Comparison of ENCODE assay signal across 15 cellular contexts in genomic region chr17:80504671-80505413, GRCh38. TPM values are rescaled to one million over a fixed set of nuclear protein-coding genes. Genes with fewer than 3 reads are reported as not detected.
DNase-seq lines count a peak whose midpoint lies in the region; ATAC-seq and TF ChIP-seq lines count a peak whose summit lies in the region.
"Had no signal": no experiment of that assay in that cellular context is flagged by ENCODE, and none has a peak within 500 bp of the region (broad histone marks: within the 10 kb centered on the region; RNA-seq: fewer than 3 reads in every experiment).

No MANE protein-coding gene starts in this region.

- H3K79me1 ChIP-seq in IMR-90 (ENCODE audit: low read depth in 1 of 2, low read length in 2 of 2) = 0 out of 4 replicates have a peak, but pooled peaks cover 0 to 5% of the 10 kb centered on the region in 2 experiments

- peak overlapping the region; percentile 85 for H2BK120ac ChIP-seq in IMR-90 (ENCODE audit: low read depth, low read length)

- peak overlapping the region; percentile 80 for H4K91ac ChIP-seq in IMR-90 (ENCODE audit: insufficient read depth, low read depth, low read length)

- TF ChIP-seq RAD21 in IMR-90 (IDR thresholded peaks at IDR 0.05; ENCODE audit: low read length) = peak; percentile 26; the same call in 1 of the 2 replicates

- peak overlapping the region; percentile 35; the same call in 1 of the 2 replicates for H3K18ac ChIP-seq in IMR-90 (ENCODE audit: low read depth, low read length)

- H3K4me3 ChIP-seq in BE2C (ENCODE audit: low read depth, low read length) = no peak overlapping the region
- no peak overlapping the region for H3K4me3 ChIP-seq in IMR-90 (ENCODE audit: insufficient read depth, low read depth, low read length)
- no peak overlapping the region for H3K4me3 ChIP-seq in cardiac fibroblast (replicated peaks in 1 of 2; ENCODE audit: low read depth in 2 of 2, low read length in 2 of 2)
- H3K4me3 ChIP-seq in neural progenitor cell = no peak overlapping the region
- H3K4me3 ChIP-seq in uterus = no peak overlapping the region

- peak overlapping the region; percentile 84 for H2AK5ac ChIP-seq in IMR-90 (ENCODE audit: low read depth, low read length)

- H3K79me2 ChIP-seq in neural progenitor cell (ENCODE audit: low read depth) = no peaks in the 10 kb centered on the region

- H3K23ac ChIP-seq in IMR-90 (ENCODE audit: low read depth, low read length) = peak overlapping the region; percentile 54; the same call in 1 of the 2 replicates

- H3K36me3 Mint-ChIP-seq in neural progenitor cell = no peaks in the 10 kb centered on the region
- H3K36me3 Mint-ChIP-seq: activated naive CD4-positive, alpha-beta T cell treated with anti-CD3 and anti-CD28 coated beads, Interleukin-2, amount 50 U/mL, for 24 hours; natural killer cell had no signal

- H3K27ac ChIP-seq in IMR-90 (ENCODE audit: insufficient read depth, low read length) (peak overlapping the region; percentile 11; the same call in 1 of the 2 replicates), neural progenitor cell (no peak overlapping the region), uterus (no peak overlapping the region)
- H3K27ac ChIP-seq: VCaP had no signal

- peak overlapping the region; percentile 84 for H2BK20ac ChIP-seq in IMR-90 (ENCODE audit: low read depth, low read length)

- dilution Hi-C loops in IMR-90 (cut with HindIII; ENCODE audit: low sequenced_read_pairs, unreplicated experiment) = no loop called here

- CTCF ChIA-PET in IMR-90 (lab: Yijun Ruan, JAX) = no interaction called here

- peak overlapping the region; percentile 63 for H3K4me3 Mint-ChIP-seq in neural progenitor cell
- H3K4me3 Mint-ChIP-seq: activated naive CD4-positive, alpha-beta T cell treated with anti-CD3 and anti-CD28 coated beads, Interleukin-2, amount 50 U/mL, for 24 hours; natural killer cell had no signal

- TF ChIP-seq CTCF in BE2C (IDR thresholded peaks at IDR 0.05; ENCODE audit: low read depth, low read length) = 0 out of 2 replicates have a peak, but pooled peaks have one; percentile 9
- TF ChIP-seq CTCF in IMR-90 (conservative IDR thresholded peaks at IDR 0.05; ENCODE audit: low read depth, low read length) = peak; percentile 28; the same call in 1 of the 2 replicates
- peak; percentile 16 for TF ChIP-seq CTCF in cardiac fibroblast (IDR thresholded peaks at IDR 0.05; ENCODE audit: low read depth, low read length)
- no peak for TF ChIP-seq CTCF in neural progenitor cell (IDR thresholded peaks at IDR 0.05)
- TF ChIP-seq CTCF in uterus (IDR thresholded peaks at IDR 0.05) = no peak

- peak overlapping the region; percentile 88; the same call in 1 of the 3 replicates for H2BK15ac ChIP-seq in IMR-90 (ENCODE audit: low read depth, low read length)

- peaks cover 20% of the 10 kb centered on the region for H3K27me3 ChIP-seq in BE2C
- H3K27me3 ChIP-seq in IMR-90 (ENCODE audit: control insufficient read depth, insufficient read depth, low read length) = no peaks in the 10 kb centered on the region
- peaks cover 52% of the 10 kb centered on the region for H3K27me3 ChIP-seq in neural progenitor cell
- H3K27me3 ChIP-seq in uterus = no peaks in the 10 kb centered on the region

- H4K8ac ChIP-seq in IMR-90 (ENCODE audit: low read depth in 2 of 2, low read length in 2 of 2) = peak overlapping the region; percentile 56 to 62; a peak in 2 of 4 replicates

- H4K5ac ChIP-seq in IMR-90 (ENCODE audit: low read depth, low read length) = no peak overlapping the region; the same call in 1 of the 2 replicates

- H3K4me1 Mint-ChIP-seq in neural progenitor cell = peaks cover 20% of the 10 kb centered on the region
- H3K4me1 Mint-ChIP-seq: activated naive CD4-positive, alpha-beta T cell treated with anti-CD3 and anti-CD28 coated beads, Interleukin-2, amount 50 U/mL, for 24 hours; natural killer cell had no signal

- POLR2A ChIA-PET in IMR-90 (lab: Charles Lee; ENCODE audit: unreplicated experiment) = no interaction called here

- H3K56ac ChIP-seq in IMR-90 (ENCODE audit: extremely low read depth, insufficient read depth, low read length) = peak overlapping the region; percentile 28; the same call in 1 of the 2 replicates

- H3K4me1 ChIP-seq in BE2C (peaks cover 4% of the 10 kb centered on the region; the same call in 1 of the 2 replicates), IMR-90 (ENCODE audit: control insufficient read depth, insufficient read depth, low read length) (peaks cover 18% of the 10 kb centered on the region), neural progenitor cell (no peaks in the 10 kb centered on the region), uterus (no peaks in the 10 kb centered on the region)

- H3K9ac ChIP-seq in IMR-90 (ENCODE audit: low read depth, low read length) (no peak overlapping the region), neural progenitor cell (no peak overlapping the region)

- H2AFZ ChIP-seq in IMR-90 (replicated peaks; ENCODE audit: low read length, poor library complexity) (peak overlapping the region; percentile 81), neural progenitor cell (replicated peaks) (no peak overlapping the region)

- peak overlapping the region; percentile 79 for H3K4ac ChIP-seq in IMR-90 (ENCODE audit: low read depth, low read length)

- no peak for DNase-seq in BE2C
- DNase-seq in IMR-90 = peak; percentile 85
- DNase-seq in cardiac fibroblast (ENCODE audit: low read depth in 2 of 2) = peak; percentile 24 to 95
- DNase-seq in neural progenitor cell (ENCODE audit: low spot score) = no peak
- no peak for DNase-seq in uterus
- DNase-seq in foreskin melanocyte = no peak
- no peak for DNase-seq in SHP77 (lab: John Stamatoyannopoulos, UW)
- DNase-seq: natural killer cell, NCI-H1417 treated with DMSO at 0.1 percent for 48 hours, NCI-H748 treated with DMSO at 0.1 percent for 48 hours, SHP77 treated with DMSO at 0.1 percent for 48 hours had no signal

- in situ Hi-C loops in IMR-90 (cut with MboI; ENCODE audit: low sequenced_read_pairs) = no loop called here

- peak overlapping the region; percentile 63 for H2BK5ac ChIP-seq in IMR-90 (ENCODE audit: low read depth, low read length, poor library complexity, severe bottlenecking)

- H3K9me3 ChIP-seq in BE2C = no peaks in the 10 kb centered on the region
- no peaks in the 10 kb centered on the region for H3K9me3 ChIP-seq in IMR-90 (ENCODE audit: control insufficient read depth, insufficient read depth, low read length)
- H3K9me3 ChIP-seq in neural progenitor cell (ENCODE audit: low read depth) = no peaks in the 10 kb centered on the region
- H3K9me3 ChIP-seq in uterus = no peaks in the 10 kb centered on the region

- 40% methylated on average over 2 of the region's 8 CpGs; no CpG with 5 or more reads in 1 of the 2 experiments for WGBS in IMR-90 (ENCODE audit: extremely low coverage in 2 of 2, insufficient read length in 1 of 2), 2 experiments

- H4K20me1 ChIP-seq in IMR-90 (ENCODE audit: insufficient read depth, low read length) (no peaks in the 10 kb centered on the region), neural progenitor cell (ENCODE audit: low read depth) (no peaks in the 10 kb centered on the region)

- TF ChIP-seq POLR2A in IMR-90 (IDR thresholded peaks at IDR 0.05; ENCODE audit: low read depth, low read length) (peak; percentile 59), uterus (IDR thresholded peaks at IDR 0.05) (no peak)

- H3K27ac Mint-ChIP-seq in neural progenitor cell = no peak overlapping the region
- H3K27ac Mint-ChIP-seq: activated naive CD4-positive, alpha-beta T cell treated with anti-CD3 and anti-CD28 coated beads, Interleukin-2, amount 50 U/mL, for 24 hours; natural killer cell had no signal

- no peaks in the 10 kb centered on the region for H3F3A ChIP-seq in neural progenitor cell (ENCODE audit: low read depth)

- no peaks in the 10 kb centered on the region for H3K9me3 Mint-ChIP-seq in neural progenitor cell
- H3K9me3 Mint-ChIP-seq: activated naive CD4-positive, alpha-beta T cell treated with anti-CD3 and anti-CD28 coated beads, Interleukin-2, amount 50 U/mL, for 24 hours; natural killer cell had no signal

- peaks cover 13% of the 10 kb centered on the region for H3K9me1 ChIP-seq in IMR-90 (ENCODE audit: insufficient read depth, low read length)

- intact Hi-C loops in IMR-90 (cut with micrococcal nuclease) (no loop called here), uterus (cut with DNase I; ENCODE audit: low total_unique reads) (no loop called here)

- peak overlapping the region; percentile 47 for H3K14ac ChIP-seq in IMR-90 (replicated peaks; ENCODE audit: low read depth, low read length)

- H3K36me3 ChIP-seq in BE2C (no peaks in the 10 kb centered on the region), IMR-90 (ENCODE audit: control insufficient read depth, insufficient read depth, low read length) (no peaks in the 10 kb centered on the region), neural progenitor cell (no peaks in the 10 kb centered on the region), uterus (no peaks in the 10 kb centered on the region)

- peaks cover 20% of the 10 kb centered on the region for H3K27me3 Mint-ChIP-seq in neural progenitor cell (ENCODE audit: insufficient read depth, low read depth)
- H3K27me3 Mint-ChIP-seq: activated naive CD4-positive, alpha-beta T cell treated with anti-CD3 and anti-CD28 coated beads, Interleukin-2, amount 50 U/mL, for 24 hours had no signal

- no TSS peak for BruUV-seq in IMR-90 (replicated peaks; lab: Mats Ljungman, UMichigan)

- H3K4me2 ChIP-seq in IMR-90 (ENCODE audit: low read depth, low read length) (peak overlapping the region; percentile 36; the same call in 1 of the 2 replicates), neural progenitor cell (no peak overlapping the region)

- peak overlapping the region; percentile 85 for H2AK9ac ChIP-seq in IMR-90 (replicated peaks; ENCODE audit: low read depth, low read length, poor library complexity)

- ATAC-seq in IMR-90 (ENCODE audit: low read depth) = peak; percentile 70
- ATAC-seq in GM18861 (IDR thresholded peaks at IDR 0.05; ENCODE audit: unreplicated experiment) = no peak
- ATAC-seq: left lobe of liver, natural killer cell had no signal

TF ChIP-seq in IMR-90, 13 proteins besides CTCF, POLR2A, EP300 and RAD21 (continues in another document):
- TF ChIP-seq MAFK (IDR thresholded peaks at IDR 0.05; ENCODE audit: low read depth, low read length) (no peak), BHLHE40 (IDR thresholded peaks at IDR 0.05; ENCODE audit: low read depth, low read length) (0 out of 2 replicates have a peak, but pooled peaks have one; percentile 24)

RNA-seq across cellular contexts. Expression of gene NPTX1, which starts 28.4 kb away (rescaled TPM):
- polyA plus RNA-seq in BE2C (2012; ENCODE audit: insufficient read depth, insufficient read length, low read depth) = 0.28 TPM
- 20.8 and 23.3 TPM in 2 replicates for total RNA-seq in IMR-90 (2012; rRNA removed)
- 39.5 and 47.0 TPM in 2 replicates for polyA plus RNA-seq in IMR-90 (2012; rRNA removed)
- 40.9 and 41.7 TPM in 2 replicates for polyA plus RNA-seq in IMR-90 (2012; cell fraction: cytosol; rRNA removed)
- polyA plus RNA-seq in IMR-90 (2012; cell fraction: nucleus; rRNA removed; ENCODE audit: low replicate concordance) = 52.2 and 63.8 TPM in 2 replicates
- 2.6 and 3.8 TPM in 2 replicates for total RNA-seq in neural progenitor cell (ENCODE audit: low replicate concordance)
- 1 to 10 TPM in 2 of 4 donors, not detected in 2; 1.6 to 2.1 TPM for total RNA-seq in uterus

RNA-seq across cellular contexts. Expression of gene RPTOR, which starts 39.8 kb away (rescaled TPM):
- polyA plus RNA-seq in BE2C (2012; ENCODE audit: insufficient read depth, insufficient read length, low read depth) = 29.0 TPM
- total RNA-seq in IMR-90 (2012; rRNA removed) (10.8 and 11.1 TPM in 2 replicates), neural progenitor cell (ENCODE audit: low replicate concordance) (7.4 and 19.9 TPM in 2 replicates), uterus (10 to 100 TPM; 19.0 to 48.3 (median 27.3) TPM)
- polyA plus RNA-seq in IMR-90 (2012; rRNA removed) = 14.7 and 15.8 TPM in 2 replicates
- 12.8 and 14.6 TPM in 2 replicates for polyA plus RNA-seq in IMR-90 (2012; cell fraction: cytosol; rRNA removed)
- 12.4 and 24.1 TPM in 2 replicates for polyA plus RNA-seq in IMR-90 (2012; cell fraction: nucleus; rRNA removed; ENCODE audit: low replicate concordance)

Comparison
In these comparisons a context has a peak if more than half of its experiments do, and no peak if none do; other contexts are left out.
1. DNase-seq: peak in IMR-90 (single experiment) and cardiac fibroblast (2 of 2); none in BE2C (single experiment), neural progenitor cell (single experiment), uterus (0 of 2), foreskin melanocyte (single experiment) and SHP77 (0 of 2).
2. CTCF ChIP-seq: peak in BE2C (single experiment), IMR-90 (single experiment) and cardiac fibroblast (single experiment); none in neural progenitor cell (single experiment) and uterus (0 of 4).